In genomic region chr13:110557082-110557481, GRCh38 we compare ENCODE assay signal across 13 cellular contexts.
"Had no signal": no experiment of that assay in that cellular context is flagged by ENCODE, and none has a peak within 500 bp of the region (broad histone marks: within the 10 kb centered on the region; RNA-seq: fewer than 3 reads in every experiment).

No MANE protein-coding gene starts in this region.

- H3K4me3 Mint-ChIP-seq: activated naive CD4-positive, alpha-beta T cell treated with anti-CD3 and anti-CD28 coated beads, Interleukin-2, amount 50 U/mL, for 24 hours; endodermal cell had no signal

- H3K9me3 Mint-ChIP-seq: activated naive CD4-positive, alpha-beta T cell treated with anti-CD3 and anti-CD28 coated beads, Interleukin-2, amount 50 U/mL, for 24 hours had no signal

- H3K4me1 ChIP-seq: uterus had no signal

- H3K4me3 ChIP-seq: lung, prostate gland, suprapubic skin, uterus had no signal

- H3K27me3 ChIP-seq: suprapubic skin, uterus had no signal

- H3K36me3 ChIP-seq: prostate gland, uterus had no signal

- H3K27ac ChIP-seq: suprapubic skin, uterus had no signal

- DNase-seq: activated CD4-positive, alpha-beta T cell treated with anti-CD3 and anti-CD28 coated beads, Interleukin-2, amount 50 U/mL, for 1 hour; activated CD4-positive, CD25-positive, alpha-beta regulatory T cell; activated effector memory CD4-positive, alpha-beta T cell treated with Interleukin-2 at 50 U/mL for 16 hours; activated T-cell treated with anti-CD3 and anti-CD28 coated beads, Interleukin-2, amount 50 U/mL, for 1 hour; endodermal cell; naive thymus-derived CD4-positive, alpha-beta T cell; stimulated activated naive CD4-positive, alpha-beta T cell treated with Interleukin-2 at 50 U/mL for 16 hours; uterus had no signal

- H3K27me3 Mint-ChIP-seq: activated naive CD4-positive, alpha-beta T cell treated with anti-CD3 and anti-CD28 coated beads, Interleukin-2, amount 50 U/mL, for 24 hours had no signal

- H3K36me3 Mint-ChIP-seq: activated naive CD4-positive, alpha-beta T cell treated with anti-CD3 and anti-CD28 coated beads, Interleukin-2, amount 50 U/mL, for 24 hours had no signal

- ATAC-seq: naive thymus-derived CD4-positive, alpha-beta T cell; sciatic nerve had no signal

- H3K27ac Mint-ChIP-seq: activated naive CD4-positive, alpha-beta T cell treated with anti-CD3 and anti-CD28 coated beads, Interleukin-2, amount 50 U/mL, for 24 hours; endodermal cell had no signal

- H3K9me3 ChIP-seq: prostate gland, suprapubic skin, uterus had no signal
